ENCODE assay signal across 29 cellular contexts in the genomic region with DNA sequence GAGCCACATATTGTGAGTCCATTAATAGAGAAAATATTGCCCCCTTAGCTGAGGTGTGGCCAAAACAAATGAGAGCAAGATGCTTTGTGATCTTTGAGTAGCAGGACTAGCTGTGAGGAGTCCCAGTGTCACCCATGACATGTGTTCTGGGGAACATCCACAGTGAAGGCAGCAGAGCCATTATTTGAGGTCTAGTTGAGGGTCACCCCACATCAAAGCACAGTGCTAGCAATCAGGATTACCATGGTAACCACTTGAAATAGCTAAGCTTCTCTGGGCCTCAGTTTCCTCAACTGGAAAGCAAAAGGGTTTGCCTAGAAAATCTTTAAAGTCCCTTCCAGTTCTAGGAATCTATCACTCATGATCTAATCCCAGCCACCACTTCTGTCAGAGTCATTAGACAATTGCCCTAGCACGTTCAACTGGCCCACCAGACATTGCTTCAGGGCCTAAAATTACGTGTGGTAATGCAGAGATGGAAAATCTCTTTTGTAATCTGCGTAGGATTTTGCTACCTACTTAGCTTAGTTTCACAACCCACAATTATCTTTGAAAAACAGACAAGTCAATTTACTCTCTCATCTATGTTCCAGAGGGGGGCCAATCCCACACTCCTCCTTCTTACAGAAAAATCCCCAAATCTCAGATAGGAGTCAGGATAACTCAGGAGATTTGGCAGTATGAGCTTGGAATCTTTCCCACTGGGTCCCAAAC.
DNase-seq lines count a peak whose midpoint lies in the region; ATAC-seq, FAIRE-seq and TF ChIP-seq lines count a peak whose summit lies in the region.
"Had no signal": no experiment of that assay in that cellular context is flagged by ENCODE, and none has a peak within 500 bp of the region (broad histone marks: within the 10 kb centered on the region; RNA-seq: fewer than 3 reads in every experiment).

No MANE protein-coding gene starts in this region.

- H3K79me2 ChIP-seq in smooth muscle cell (ENCODE audit: low read depth): no peaks in the 10 kb centered on the region

- no peaks in the 10 kb centered on the region for H3K36me3 ChIP-seq in RWPE2 (ENCODE audit: low read depth)
- no peaks in the 10 kb centered on the region for H3K36me3 ChIP-seq in bronchial epithelial cell (ENCODE audit: control insufficient read depth, insufficient read depth, low read length)
- no peaks in the 10 kb centered on the region for H3K36me3 ChIP-seq in smooth muscle cell (ENCODE audit: low read depth)
- H3K36me3 ChIP-seq: BE2C, gastrocnemius medialis, prostate gland, upper lobe of left lung had no signal

- H3K4me1 ChIP-seq in RWPE2 (ENCODE audit: insufficient read depth, poor library complexity, severe bottlenecking) (peaks cover 17% of the 10 kb centered on the region), smooth muscle cell (ENCODE audit: low read depth) (peaks cover 7% of the 10 kb centered on the region)
- H3K4me1 ChIP-seq: BE2C, Caco-2, gastrocnemius medialis, prostate gland, upper lobe of left lung had no signal

- H3K27me3 Mint-ChIP-seq in activated T-cell treated with anti-CD3 and anti-CD28 coated beads, Interleukin-2, amount 50 U/mL, for 24 hours: peaks cover 9% of the 10 kb centered on the region

- no peaks in the 10 kb centered on the region for H3K27me3 ChIP-seq in RWPE2 (ENCODE audit: insufficient read depth, poor library complexity, severe bottlenecking)
- H3K27me3 ChIP-seq in bronchial epithelial cell (ENCODE audit: control insufficient read depth, insufficient read depth, low read length): no peaks in the 10 kb centered on the region
- H3K27me3 ChIP-seq in smooth muscle cell (ENCODE audit: low read depth): no peaks in the 10 kb centered on the region
- H3K27me3 ChIP-seq: gastrocnemius medialis, upper lobe of left lung had no signal

- H3K9ac ChIP-seq in smooth muscle cell (ENCODE audit: low read depth): peak overlapping the region; percentile 15
- H3K9ac ChIP-seq: KMS-11 had no signal

- no peak overlapping the region for H3K4me3 ChIP-seq in RWPE2 (ENCODE audit: severe bottlenecking)
- H3K4me3 ChIP-seq in bronchial epithelial cell (ENCODE audit: low read depth, low read length): no peak overlapping the region
- no peak overlapping the region for H3K4me3 ChIP-seq in smooth muscle cell
- H3K4me3 ChIP-seq: dorsolateral prefrontal cortex, gastrocnemius medialis, prostate gland, upper lobe of left lung had no signal

- peak overlapping the region; percentile 42 for H3K27ac Mint-ChIP-seq in activated T-cell treated with anti-CD3 and anti-CD28 coated beads, Interleukin-2, amount 50 U/mL, for 24 hours
- H3K27ac Mint-ChIP-seq: activated CD8-positive, alpha-beta memory T cell treated with anti-CD3 and anti-CD28 coated beads, Interleukin-2, amount 10 ng/mL, durations not matched to agents 7 days and 5 days; HFFc6; stimulated activated memory B cell treated with anti-CD40 and anti-IgM and Interleukin-4, amounts not matched to agents 10 μg/mL and 1 μg/mL and 100 μg/mL, for 72 hours had no signal

- no peaks in the 10 kb centered on the region for H4K20me1 ChIP-seq in smooth muscle cell (ENCODE audit: low read depth)

- FAIRE-seq in bronchial epithelial cell (lab: Jason Lieb, UNC): peak; percentile 47
- FAIRE-seq: A204.1, HTR-8/SVneo, TTC549 had no signal

- H3K27ac ChIP-seq in RWPE2 (ENCODE audit: poor library complexity, severe bottlenecking) (peak overlapping the region; percentile 69), smooth muscle cell (ENCODE audit: low read depth) (peak overlapping the region; percentile 98)
- H3K27ac ChIP-seq: dorsolateral prefrontal cortex, gastrocnemius medialis, KMS-11, prostate gland, upper lobe of left lung had no signal

- TF ChIP-seq CTCF in RWPE2 (IDR thresholded peaks at IDR 0.05; ENCODE audit: poor library complexity, severe bottlenecking) (no peak), bronchial epithelial cell (IDR thresholded peaks at IDR 0.05; ENCODE audit: insufficient read depth, low read length, severe bottlenecking) (no peak), smooth muscle cell (IDR thresholded peaks at IDR 0.05; ENCODE audit: borderline replicate concordance, insufficient read depth, poor library complexity, severe bottlenecking) (no peak)

- H3K4me3 Mint-ChIP-seq in activated T-cell treated with anti-CD3 and anti-CD28 coated beads, Interleukin-2, amount 50 U/mL, for 24 hours: peak overlapping the region; percentile 32
- H3K4me3 Mint-ChIP-seq: activated CD8-positive, alpha-beta memory T cell treated with anti-CD3 and anti-CD28 coated beads, Interleukin-2, amount 10 ng/mL, durations not matched to agents 7 days and 5 days; HFFc6; stimulated activated memory B cell treated with anti-CD40 and anti-IgM and Interleukin-4, amounts not matched to agents 10 μg/mL and 1 μg/mL and 100 μg/mL, for 72 hours had no signal

- H3F3A ChIP-seq in smooth muscle cell (ENCODE audit: low read depth): peaks cover 26% of the 10 kb centered on the region

- no peaks in the 10 kb centered on the region for H3K36me3 Mint-ChIP-seq in activated T-cell treated with anti-CD3 and anti-CD28 coated beads, Interleukin-2, amount 50 U/mL, for 24 hours (ENCODE audit: low read depth)
- H3K36me3 Mint-ChIP-seq: activated CD8-positive, alpha-beta memory T cell treated with anti-CD3 and anti-CD28 coated beads, Interleukin-2, amount 10 ng/mL, durations not matched to agents 7 days and 5 days; stimulated activated memory B cell treated with anti-CD40 and anti-IgM and Interleukin-4, amounts not matched to agents 10 μg/mL and 1 μg/mL and 100 μg/mL, for 72 hours had no signal

- ATAC-seq in RWPE2 (ENCODE audit: low read depth) (no peak), GM21529 (IDR thresholded peaks at IDR 0.05; ENCODE audit: unreplicated experiment) (no peak)
- ATAC-seq: activated CD8-positive, alpha-beta memory T cell treated with anti-CD3 and anti-CD28 coated beads, Interleukin-2, amount 10 ng/mL, durations not matched to agents 7 days and 5 days; gastrocnemius medialis; left ventricle myocardium superior; stimulated activated memory B cell treated with anti-CD40 and anti-IgM and Interleukin-4, amounts not matched to agents 10 μg/mL and 1 μg/mL and 100 μg/mL, for 72 hours had no signal

- DNase-seq in activated T-cell treated with anti-CD3 and anti-CD28 coated beads, Interleukin-2, amount 50 U/mL, for 24 hours: no peak
- DNase-seq in activated T-cell treated with anti-CD3 and anti-CD28 coated beads for 4 hours: no peak
- no peak for DNase-seq in RWPE2 (ENCODE audit: low spot score)
- DNase-seq in bronchial epithelial cell (ENCODE audit: low read depth): peak; percentile 34
- no peak for DNase-seq in smooth muscle cell (lab: John Stamatoyannopoulos, UW; ENCODE audit: unreplicated experiment)
- no peak for DNase-seq in G401 (ENCODE audit: low spot score)
- no peak for DNase-seq in NCI-H446 treated with DMSO at 0.1 percent for 48 hours (lab: John Stamatoyannopoulos, UW)
- DNase-seq: activated CD4-positive, alpha-beta T cell treated with anti-CD3 and anti-CD28 coated beads for 1 hour; activated CD8-positive, alpha-beta memory T cell treated with anti-CD3 and anti-CD28 coated beads, Interleukin-2, amount 10 ng/mL, durations not matched to agents 7 days and 5 days; amygdala; BE2C; Caco-2; dorsolateral prefrontal cortex; gastrocnemius medialis; HFFc6; hippocampal formation; left ventricle myocardium superior; NCI-H1694; NCI-H2171; NCI-H748 treated with DMSO at 0.1 percent for 48 hours; Right ventricle myocardium superior; upper lobe of left lung had no signal

- peaks cover 49% of the 10 kb centered on the region for H3K4me1 Mint-ChIP-seq in activated T-cell treated with anti-CD3 and anti-CD28 coated beads, Interleukin-2, amount 50 U/mL, for 24 hours (ENCODE audit: low read depth)
- H3K4me1 Mint-ChIP-seq: stimulated activated memory B cell treated with anti-CD40 and anti-IgM and Interleukin-4, amounts not matched to agents 10 μg/mL and 1 μg/mL and 100 μg/mL, for 72 hours had no signal

- H3K9me3 Mint-ChIP-seq in activated T-cell treated with anti-CD3 and anti-CD28 coated beads, Interleukin-2, amount 50 U/mL, for 24 hours: peaks cover 9% of the 10 kb centered on the region

- in situ Hi-C loops in G401 (cut with HindIII; ENCODE audit: low sequenced_read_pairs): no loop called here

- no peak overlapping the region for H2AFZ ChIP-seq in smooth muscle cell (ENCODE audit: low read depth)

- WGBS in smooth muscle cell (ENCODE audit: low lambda C conversion rate): 15% methylated on average over 3 of the region's 3 CpGs

- H3K4me2 ChIP-seq in smooth muscle cell: peak overlapping the region; percentile 34
- H3K4me2 ChIP-seq: KMS-11 had no signal

- H3K9me3 ChIP-seq in RWPE2 (ENCODE audit: severe bottlenecking) (no peaks in the 10 kb centered on the region), smooth muscle cell (replicated peaks; ENCODE audit: low read depth) (no peaks in the 10 kb centered on the region)
- H3K9me3 ChIP-seq: BE2C, Caco-2, gastrocnemius medialis, prostate gland, upper lobe of left lung had no signal
